23 cellular contexts compared by ENCODE assay signal in the genomic region with DNA sequence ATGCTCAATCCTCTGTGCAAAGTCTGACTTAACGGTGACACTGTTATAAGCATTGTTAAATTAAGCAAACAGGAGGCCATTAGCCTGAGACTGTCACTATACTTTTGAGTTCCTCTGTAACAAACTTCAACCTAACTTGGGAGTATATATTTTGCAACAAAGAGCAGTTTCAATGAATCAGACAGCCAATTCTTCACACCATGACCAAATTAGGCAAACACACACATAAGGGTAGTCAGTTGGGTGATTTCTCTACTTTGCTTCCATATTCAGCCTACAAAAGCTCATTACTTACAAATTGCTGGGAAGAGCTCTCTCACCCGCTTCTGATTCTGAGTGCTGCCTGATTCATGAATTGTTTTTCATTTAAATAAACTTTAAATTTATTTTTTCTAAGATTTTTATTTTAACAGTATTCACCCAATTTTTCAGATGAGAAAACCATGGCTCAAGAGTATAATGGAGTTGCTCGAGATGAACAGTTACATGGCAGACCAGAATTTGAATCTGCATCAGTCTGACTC.
"Had no signal": no experiment of that assay in that cellular context is flagged by ENCODE, and none has a peak within 500 bp of the region (broad histone marks: within the 10 kb centered on the region; RNA-seq: fewer than 3 reads in every experiment).

No MANE protein-coding gene starts in this region.

- H3K4me3 Mint-ChIP-seq: activated CD4-positive, alpha-beta memory T cell treated with anti-CD3 and anti-CD28 coated beads, Interleukin-2, amount 10 ng/mL, durations not matched to agents 7 days and 5 days; activated CD4-positive, alpha-beta T cell treated with anti-CD3 and anti-CD28 coated beads, Interleukin-2, amount 10 ng/mL, durations not matched to agents 7 days and 5 days; activated naive CD4-positive, alpha-beta T cell treated with anti-CD3 and anti-CD28 coated beads, Interleukin-2, amount 50 U/mL, for 24 hours; activated naive CD8-positive, alpha-beta T cell treated with anti-CD3 and anti-CD28 coated beads, Interleukin-2, amount 50 U/mL, for 24 hours; activated T-cell treated with anti-CD3 and anti-CD28 coated beads, Interleukin-2, amount 50 U/mL, for 4 hours; effector memory CD8-positive, alpha-beta T cell; natural killer cell treated with Interleukin-12 subunit alpha and Interleukin-12 subunit beta and Interleukin-15 and Interleukin-18, amount 100 ng/mL, for 72 hours had no signal

- H3K27me3 Mint-ChIP-seq: activated CD4-positive, alpha-beta memory T cell treated with anti-CD3 and anti-CD28 coated beads, Interleukin-2, amount 10 ng/mL, durations not matched to agents 7 days and 5 days; activated CD4-positive, alpha-beta T cell treated with anti-CD3 and anti-CD28 coated beads, Interleukin-2, amount 10 ng/mL, durations not matched to agents 7 days and 5 days; activated naive CD4-positive, alpha-beta T cell treated with anti-CD3 and anti-CD28 coated beads, Interleukin-2, amount 50 U/mL, for 24 hours; activated naive CD8-positive, alpha-beta T cell treated with anti-CD3 and anti-CD28 coated beads, Interleukin-2, amount 50 U/mL, for 24 hours; effector memory CD8-positive, alpha-beta T cell; natural killer cell treated with Interleukin-12 subunit alpha and Interleukin-12 subunit beta and Interleukin-15 and Interleukin-18, amount 100 ng/mL, for 72 hours had no signal

- DNase-seq: activated CD4-positive, alpha-beta memory T cell treated with anti-CD3 and anti-CD28 coated beads, Interleukin-2, amount 10 ng/mL, durations not matched to agents 7 days and 5 days; activated CD4-positive, alpha-beta T cell treated with anti-CD3 and anti-CD28 coated beads, Interleukin-2, amount 10 ng/mL, durations not matched to agents 7 days and 5 days; activated naive CD8-positive, alpha-beta T cell treated with anti-CD3 and anti-CD28 coated beads, Interleukin-2, amount 50 U/mL, for 24 hours; activated T-cell treated with anti-CD3 and anti-CD28 coated beads, Interleukin-2, amount 50 U/mL, for 4 hours; amygdala; caudate nucleus; cortex of kidney; effector memory CD8-positive, alpha-beta T cell; erythroblast; gastrocnemius medialis; glutamatergic neuron; islet precursor cell; left ventricle myocardium inferior; mucosa of descending colon; pancreas; stimulated activated CD4-positive, alpha-beta T cell treated with anti-CD3 and anti-CD28 coated beads, Interleukin-1b, Interleukin-23, amount 100 ng/mL, for 48 hours; stimulated activated naive CD4-positive, alpha-beta T cell; WERI-Rb-1 had no signal

- FAIRE-seq: pancreas, TTC549 had no signal

- H3K27ac Mint-ChIP-seq: activated CD4-positive, alpha-beta memory T cell treated with anti-CD3 and anti-CD28 coated beads, Interleukin-2, amount 10 ng/mL, durations not matched to agents 7 days and 5 days; activated CD4-positive, alpha-beta T cell treated with anti-CD3 and anti-CD28 coated beads, Interleukin-2, amount 10 ng/mL, durations not matched to agents 7 days and 5 days; activated naive CD4-positive, alpha-beta T cell treated with anti-CD3 and anti-CD28 coated beads, Interleukin-2, amount 50 U/mL, for 24 hours; activated naive CD8-positive, alpha-beta T cell treated with anti-CD3 and anti-CD28 coated beads, Interleukin-2, amount 50 U/mL, for 24 hours; activated T-helper 2 cell treated with anti-CD3 and anti-CD28 coated beads, Interferon-gamma antibody, Interleukin-2, Interleukin-4, amounts not matched to agents 10 μg/mL and 5 μg/mL and 100 μg/mL, durations not matched to agents 14 hours and 24 hours and 36 hours; effector memory CD8-positive, alpha-beta T cell; natural killer cell treated with Interleukin-12 subunit alpha and Interleukin-12 subunit beta and Interleukin-15 and Interleukin-18, amount 100 ng/mL, for 72 hours had no signal

- H3K4me1 Mint-ChIP-seq: activated CD4-positive, alpha-beta memory T cell treated with anti-CD3 and anti-CD28 coated beads, Interleukin-2, amount 10 ng/mL, durations not matched to agents 7 days and 5 days; activated CD4-positive, alpha-beta T cell treated with anti-CD3 and anti-CD28 coated beads, Interleukin-2, amount 10 ng/mL, durations not matched to agents 7 days and 5 days; activated naive CD4-positive, alpha-beta T cell treated with anti-CD3 and anti-CD28 coated beads, Interleukin-2, amount 50 U/mL, for 24 hours had no signal

- ATAC-seq: activated CD4-positive, CD25-positive, alpha-beta regulatory T cell treated with anti-CD3 and anti-CD28 coated beads, Interleukin-2, amount 50 U/mL, for 24 hours; activated naive CD8-positive, alpha-beta T cell treated with anti-CD3 and anti-CD28 coated beads, Interleukin-2, amount 50 U/mL, for 24 hours; activated T-cell treated with anti-CD3 and anti-CD28 coated beads, Interleukin-2, amount 50 U/mL, for 4 hours; effector memory CD8-positive, alpha-beta T cell; gastrocnemius medialis; mucosa of descending colon; natural killer cell treated with Interleukin-12 subunit alpha and Interleukin-12 subunit beta and Interleukin-15 and Interleukin-18, amount 100 ng/mL, for 72 hours; pancreas had no signal

- H3K9me3 Mint-ChIP-seq: activated naive CD4-positive, alpha-beta T cell treated with anti-CD3 and anti-CD28 coated beads, Interleukin-2, amount 50 U/mL, for 24 hours; effector memory CD8-positive, alpha-beta T cell had no signal
